Comparison of ENCODE assay signal across 32 cellular contexts in the genomic region with DNA sequence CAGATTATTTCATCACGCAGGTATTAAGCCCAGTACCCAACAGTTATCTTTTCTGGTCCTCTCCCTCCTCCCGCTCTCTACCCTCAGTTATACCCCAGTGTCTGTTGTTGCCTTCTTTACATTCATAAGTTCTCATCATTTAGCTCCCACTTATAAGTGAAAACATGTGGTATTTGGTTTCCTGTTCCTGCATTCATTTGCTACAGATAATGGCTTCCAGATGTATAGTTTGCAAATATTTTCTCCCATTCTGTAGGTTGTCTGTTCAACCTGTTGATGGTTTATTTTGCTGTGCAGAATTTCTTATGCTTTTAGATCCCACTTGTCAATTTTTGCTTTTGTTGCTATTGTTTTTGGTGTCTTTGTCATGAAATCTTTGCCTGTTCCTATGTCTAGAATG. TPM values are rescaled to one million over a fixed set of nuclear protein-coding genes. Genes with fewer than 3 reads are reported as not detected.
"Had no signal": no experiment of that assay in that cellular context is flagged by ENCODE, and none has a peak within 500 bp of the region (broad histone marks: within the 10 kb centered on the region; RNA-seq: fewer than 3 reads in every experiment).

No MANE protein-coding gene starts in this region.

- H3K4me3 ChIP-seq: adrenal gland, body of pancreas, breast epithelium had no signal

- H3K27me3 ChIP-seq: adrenal gland, body of pancreas, breast epithelium had no signal

- H3K36me3 ChIP-seq: adrenal gland, breast epithelium had no signal

- DNase-seq: activated CD4-positive, alpha-beta T cell treated with anti-CD3 and anti-CD28 coated beads for 36 hours; activated CD4-positive, alpha-beta T cell treated with anti-CD3 and anti-CD28 coated beads, Interleukin-2, amount 10 ng/mL, durations not matched to agents 7 days and 5 days; activated CD4-positive, alpha-beta T cell treated with anti-CD3 and anti-CD28 coated beads, Interleukin-2, amount 50 U/mL, for 48 hours; activated CD8-positive, alpha-beta T cell treated with anti-CD3 and anti-CD28 coated beads, Interleukin-2, amount 10 ng/mL, durations not matched to agents 7 days and 5 days; activated gamma-delta T cell; activated naive CD4-positive, alpha-beta T cell treated with Interleukin-2 at 50 U/mL for 16 hours; activated naive CD8-positive, alpha-beta T cell treated with anti-CD3 and anti-CD28 coated beads, Interleukin-2, amount 10 ng/mL, durations not matched to agents 7 days and 5 days; activated T-cell treated with anti-CD3 and anti-CD28 coated beads, Interleukin-2, amount 50 U/mL, for 24 hours; adrenal gland; body of pancreas; cerebellar nuclear complex; MM.1S; MV-4-11; NCI-H1092; NCI-H1417; NCI-H146; NCI-H187; NCI-H2029 treated with DMSO at 0.1 percent for 48 hours; NCI-H2171 treated with DMSO at 0.1 percent for 48 hours; NCI-H2227 treated with DMSO at 0.1 percent for 48 hours; NCI-H446; NCI-H510A treated with DMSO at 0.1 percent for 48 hours; NCI-H69; RPMI8226; SIG-M5 had no signal

- H3K27ac ChIP-seq: adrenal gland, body of pancreas, breast epithelium had no signal

- ATAC-seq: activated CD4-positive, alpha-beta T cell treated with anti-CD3 and anti-CD28 coated beads for 36 hours; activated CD4-positive, CD25-positive, alpha-beta regulatory T cell treated with anti-CD3 and anti-CD28 coated beads, Interleukin-2, amount 50 U/mL, for 24 hours; activated CD8-positive, alpha-beta T cell treated with anti-CD3 and anti-CD28 coated beads, Interleukin-2, amount 10 ng/mL, durations not matched to agents 7 days and 5 days; body of pancreas; Panc1; Right ventricle myocardium inferior; WTC11 had no signal

- H3K4me1 ChIP-seq: adrenal gland, body of pancreas, breast epithelium had no signal

- H3K9me3 ChIP-seq: adrenal gland had no signal

RNA-seq across cellular contexts. Expression of gene KCNH1, which starts 21.1 kb away (rescaled TPM):
- total RNA-seq: activated CD4-positive, alpha-beta T cell treated with anti-CD3 and anti-CD28 coated beads for 36 hours; activated CD4-positive, alpha-beta T cell treated with anti-CD3 and anti-CD28 coated beads, Interleukin-2, amount 10 ng/mL, durations not matched to agents 7 days and 5 days; activated CD8-positive, alpha-beta T cell treated with anti-CD3 and anti-CD28 coated beads, Interleukin-2, amount 10 ng/mL, durations not matched to agents 7 days and 5 days; activated naive CD8-positive, alpha-beta T cell treated with anti-CD3 and anti-CD28 coated beads, Interleukin-2, amount 10 ng/mL, durations not matched to agents 7 days and 5 days; activated T-helper 2 cell treated with anti-CD3 and anti-CD28 coated beads, Interferon-gamma antibody, Interleukin-2, Interleukin-4, amounts not matched to agents 10 μg/mL and 5 μg/mL and 100 μg/mL, durations not matched to agents 14 hours and 24 hours and 36 hours; cardiac septum; Right ventricle myocardium inferior had no signal
